Comparison of ENCODE assay signal across 1 cellular context in the genomic region with DNA sequence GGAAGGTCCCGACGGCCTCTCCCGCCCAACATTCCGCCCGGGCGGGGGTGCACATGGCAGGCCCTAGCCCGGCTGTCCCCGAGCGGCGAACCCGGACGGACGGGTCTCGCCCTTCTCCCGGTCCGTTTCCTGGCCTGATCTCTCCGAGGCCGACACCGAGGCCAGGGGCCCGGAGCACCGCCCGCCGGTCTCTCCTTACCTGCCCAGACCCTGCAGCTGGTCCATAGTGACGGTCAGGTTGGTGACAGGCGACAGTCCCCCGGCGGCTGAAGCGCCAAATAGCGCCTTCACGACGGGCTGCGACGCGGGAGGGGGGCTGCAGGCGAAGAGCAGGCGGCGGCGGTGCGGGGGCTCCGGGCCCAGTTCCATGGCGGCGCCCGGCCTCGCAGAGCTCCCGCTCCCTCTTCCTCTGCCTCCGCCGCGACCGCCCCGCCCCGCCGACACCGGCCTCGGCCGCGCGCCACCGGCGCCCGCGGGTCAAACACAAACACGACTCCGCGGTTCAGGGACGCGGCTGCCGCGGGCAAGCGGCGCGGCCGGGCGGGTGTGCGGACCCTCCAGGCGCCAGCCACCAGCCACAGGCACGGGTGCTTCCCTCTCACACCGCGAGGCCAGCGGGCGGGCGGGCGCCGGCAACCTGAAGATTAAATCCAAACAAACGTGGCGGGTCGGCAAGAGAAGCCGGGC.
A peak's percentile ranks its signal among the peaks of the same experiment; 100 is the strongest.
TF ChIP-seq lines count a peak whose summit lies in the region.

No MANE protein-coding gene starts in this region.

TF ChIP-seq in HepG2, 621 proteins besides CTCF, POLR2A, EP300 and RAD21 (continued from another document):
- TF ChIP-seq, protein P1, sequence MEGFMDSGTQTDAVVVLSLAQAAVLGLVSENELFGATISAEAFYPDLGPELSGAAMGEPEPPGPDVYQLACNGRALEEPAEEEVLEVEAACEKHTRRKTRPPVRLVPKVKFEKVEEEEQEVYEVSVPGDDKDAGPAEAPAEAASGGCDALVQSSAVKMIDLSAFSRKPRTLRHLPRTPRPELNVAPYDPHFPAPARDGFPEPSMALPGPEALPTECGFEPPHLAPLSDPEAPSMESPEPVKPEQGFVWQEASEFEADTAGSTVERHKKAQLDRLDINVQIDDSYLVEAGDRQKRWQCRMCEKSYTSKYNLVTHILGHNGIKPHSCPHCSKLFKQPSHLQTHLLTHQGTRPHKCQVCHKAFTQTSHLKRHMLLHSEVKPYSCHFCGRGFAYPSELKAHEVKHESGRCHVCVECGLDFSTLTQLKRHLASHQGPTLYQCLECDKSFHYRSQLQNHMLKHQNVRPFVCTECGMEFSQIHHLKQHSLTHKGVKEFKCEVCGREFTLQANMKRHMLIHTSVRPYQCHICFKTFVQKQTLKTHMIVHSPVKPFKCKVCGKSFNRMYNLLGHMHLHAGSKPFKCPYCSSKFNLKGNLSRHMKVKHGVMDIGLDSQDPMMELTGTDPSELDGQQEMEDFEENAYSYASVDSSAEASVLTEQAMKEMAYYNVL (CRISPR knock-in tag; IDR thresholded peaks at IDR 0.05; ENCODE audit: borderline replicate concordance): no peak
- TF ChIP-seq NR3C1 (CRISPR knock-in tag; IDR thresholded peaks at IDR 0.05) (no peak), ARNTL (CRISPR knock-in tag; IDR thresholded peaks at IDR 0.05) (0 out of 2 replicates have a peak, but pooled peaks have one; percentile 46), ZSCAN12 (CRISPR knock-in tag; IDR thresholded peaks at IDR 0.05) (no peak), ZNF33A (CRISPR knock-in tag; IDR thresholded peaks at IDR 0.05; ENCODE audit: borderline replicate concordance) (no peak), SETDB1 (CRISPR knock-in tag; IDR thresholded peaks at IDR 0.05; ENCODE audit: borderline replicate concordance) (no peak), NR2F6 (IDR thresholded peaks at IDR 0.05) (no peak), NR2F6 (CRISPR knock-in tag; IDR thresholded peaks at IDR 0.05) (no peak), ZNF296 (CRISPR knock-in tag; conservative IDR thresholded peaks at IDR 0.05) (no peak), ZNF317 (CRISPR knock-in tag; IDR thresholded peaks at IDR 0.05) (no peak), ZNF607 (CRISPR knock-in tag; IDR thresholded peaks at IDR 0.05; ENCODE audit: borderline replicate concordance) (no peak), DR1 (CRISPR knock-in tag; IDR thresholded peaks at IDR 0.05) (no peak), ZNF530 (CRISPR knock-in tag; IDR thresholded peaks at IDR 0.05; ENCODE audit: low read depth) (no peak), ZNF34 (CRISPR knock-in tag; IDR thresholded peaks at IDR 0.05; ENCODE audit: borderline replicate concordance) (0 out of 2 replicates have a peak, but pooled peaks have one; percentile 77), ATAD3A (CRISPR knock-in tag; IDR thresholded peaks at IDR 0.05) (no peak)
- TF ChIP-seq, protein P2, sequence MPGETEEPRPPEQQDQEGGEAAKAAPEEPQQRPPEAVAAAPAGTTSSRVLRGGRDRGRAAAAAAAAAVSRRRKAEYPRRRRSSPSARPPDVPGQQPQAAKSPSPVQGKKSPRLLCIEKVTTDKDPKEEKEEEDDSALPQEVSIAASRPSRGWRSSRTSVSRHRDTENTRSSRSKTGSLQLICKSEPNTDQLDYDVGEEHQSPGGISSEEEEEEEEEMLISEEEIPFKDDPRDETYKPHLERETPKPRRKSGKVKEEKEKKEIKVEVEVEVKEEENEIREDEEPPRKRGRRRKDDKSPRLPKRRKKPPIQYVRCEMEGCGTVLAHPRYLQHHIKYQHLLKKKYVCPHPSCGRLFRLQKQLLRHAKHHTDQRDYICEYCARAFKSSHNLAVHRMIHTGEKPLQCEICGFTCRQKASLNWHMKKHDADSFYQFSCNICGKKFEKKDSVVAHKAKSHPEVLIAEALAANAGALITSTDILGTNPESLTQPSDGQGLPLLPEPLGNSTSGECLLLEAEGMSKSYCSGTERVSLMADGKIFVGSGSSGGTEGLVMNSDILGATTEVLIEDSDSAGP (CRISPR knock-in tag; IDR thresholded peaks at IDR 0.05; ENCODE audit: borderline replicate concordance): peak; percentile 56; the same call in 1 of the 2 replicates
- TF ChIP-seq, protein P3, sequence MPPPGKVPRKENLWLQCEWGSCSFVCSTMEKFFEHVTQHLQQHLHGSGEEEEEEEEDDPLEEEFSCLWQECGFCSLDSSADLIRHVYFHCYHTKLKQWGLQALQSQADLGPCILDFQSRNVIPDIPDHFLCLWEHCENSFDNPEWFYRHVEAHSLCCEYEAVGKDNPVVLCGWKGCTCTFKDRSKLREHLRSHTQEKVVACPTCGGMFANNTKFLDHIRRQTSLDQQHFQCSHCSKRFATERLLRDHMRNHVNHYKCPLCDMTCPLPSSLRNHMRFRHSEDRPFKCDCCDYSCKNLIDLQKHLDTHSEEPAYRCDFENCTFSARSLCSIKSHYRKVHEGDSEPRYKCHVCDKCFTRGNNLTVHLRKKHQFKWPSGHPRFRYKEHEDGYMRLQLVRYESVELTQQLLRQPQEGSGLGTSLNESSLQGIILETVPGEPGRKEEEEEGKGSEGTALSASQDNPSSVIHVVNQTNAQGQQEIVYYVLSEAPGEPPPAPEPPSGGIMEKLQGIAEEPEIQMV (CRISPR knock-in tag; IDR thresholded peaks at IDR 0.05; ENCODE audit: low read depth): no peak
